Comparison of ENCODE assay signal across 9 cellular contexts in genomic region chr10:72277996-72278667, GRCh38. TPM values are rescaled to one million over a fixed set of nuclear protein-coding genes. Genes with fewer than 3 reads are reported as not detected.
DNase-seq lines count a peak whose midpoint lies in the region; ATAC-seq lines count a peak whose summit lies in the region.
"Had no signal": no experiment of that assay in that cellular context is flagged by ENCODE, and none has a peak within 500 bp of the region (broad histone marks: within the 10 kb centered on the region; RNA-seq: fewer than 3 reads in every experiment).

No MANE protein-coding gene starts in this region.

- DNase-seq in H7 (peak; percentile 11), T-cell (no peak), epidermal melanocyte (ENCODE audit: insufficient read length, low spot score) (peak; percentile 81), dedifferentiated amniotic fluid mesenchymal stem cell (ENCODE audit: extremely low spot score) (no peak), HAP-1 (ENCODE audit: low spot score in 2 of 2) (no peak)
- DNase-seq: NCI-H187 treated with DMSO at 0.1 percent for 48 hours had no signal

- POLR2A ChIA-PET in T-cell (lab: Charles Lee): interaction anchor here (0.5 to 1.1 kb wide), 9 partner anchors 9 to 1128 kb away, joined by 3 to 7 read pairs (median 5); no protein-coding TSS in a partner anchor

- CTCF ChIA-PET in T-cell (lab: Charles Lee): interaction anchor here (0.6 to 0.8 kb wide), 4 partner anchors 13 to 228 kb away, joined by 3 to 10 read pairs (median 4); no protein-coding TSS in a partner anchor

- peaks cover 11% of the 10 kb centered on the region for H3K4me1 ChIP-seq in HAP-1

- H3K9me3 ChIP-seq in HAP-1: no peaks in the 10 kb centered on the region

- H3K4me1 Mint-ChIP-seq in T-cell: peaks cover 37 to 49% (median 46%) of the 10 kb centered on the region in 3 donors

- no peaks in the 10 kb centered on the region for H3K9me3 Mint-ChIP-seq in T-cell

- peaks cover 11% of the 10 kb centered on the region for H3K36me3 Mint-ChIP-seq in T-cell

- peak overlapping the region in 13 of 21 experiments; percentile 10 to 98 (median 51) for H3K27ac ChIP-seq in skin epidermis

- H3K4me3 Mint-ChIP-seq in T-cell: no peak overlapping the region

- H3K27me3 ChIP-seq in H7 (ENCODE audit: control insufficient read depth, insufficient read depth, low read length) (peaks cover 5% of the 10 kb centered on the region; the same call in 1 of the 2 replicates), HAP-1 (ENCODE audit: low read depth) (no peaks in the 10 kb centered on the region)

- H3K36me3 ChIP-seq in H7 (replicated peaks; ENCODE audit: control insufficient read depth, insufficient read depth, low read length): peaks cover 6% of the 10 kb centered on the region
- peaks cover 19% of the 10 kb centered on the region for H3K36me3 ChIP-seq in HAP-1 (replicated peaks)

- in situ Hi-C loops in HAP-1 (cut with MboI; ENCODE audit: low sequenced_read_pairs): no loop called here

- peak overlapping the region; percentile 93 for H3K27ac Mint-ChIP-seq in T-cell

- H3K27me3 Mint-ChIP-seq in T-cell: no peaks in the 10 kb centered on the region

- H3K4me3 ChIP-seq in H7 (ENCODE audit: insufficient read depth, low read depth, low read length) (no peak overlapping the region), skin epidermis (no peak overlapping the region), HAP-1 (no peak overlapping the region)

- ATAC-seq in T-cell (replicated peaks in 1 of 4) (no peak), GM19324 (IDR thresholded peaks at IDR 0.05; ENCODE audit: low FRiP score, unreplicated experiment) (no peak)
- ATAC-seq: SK-N-SH treated with all-trans-retinoic acid at 6 μM for 48 hours had no signal

RNA-seq across cellular contexts. Expression of gene DDIT4, which starts 4.4 kb away (rescaled TPM):
- 54.2 and 123 TPM in 2 replicates for total RNA-seq in H7 (2014; rRNA removed; shearing (Covaris generic))
- total RNA-seq in T-cell: 100 to 1,000 TPM in 2 of 5 donors, 10 to 100 TPM in 3; 39.9 to 326 (median 52.1) TPM

Comparison
In these comparisons a context has a peak if more than half of its experiments do, and no peak if none do; other contexts are left out.
1. DNase-seq: peak in H7 (single experiment) and epidermal melanocyte (single experiment); none in T-cell (0 of 34), dedifferentiated amniotic fluid mesenchymal stem cell (single experiment) and HAP-1 (0 of 2).